ENCODE assay signal across 15 cellular contexts in the genomic region with DNA sequence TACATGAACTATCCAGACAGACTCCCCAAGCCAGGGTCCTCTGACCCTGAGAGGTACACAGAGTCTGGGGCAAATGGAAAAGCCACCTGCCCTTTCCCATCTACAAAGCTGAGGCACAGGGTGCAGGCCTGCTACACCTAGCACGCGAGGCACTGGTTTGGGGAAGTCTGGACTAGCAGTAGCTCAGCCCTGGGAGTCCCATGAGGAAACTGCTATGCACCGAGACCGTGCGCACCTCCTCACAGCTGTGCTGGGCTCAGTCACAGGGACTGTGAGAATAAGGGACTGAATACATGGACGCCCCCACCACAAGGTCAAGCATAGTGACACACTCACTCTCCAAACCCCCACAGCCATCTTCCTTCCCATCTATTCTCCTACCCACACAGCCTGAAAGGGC. TPM values are rescaled to one million over a fixed set of nuclear protein-coding genes. Genes with fewer than 3 reads are reported as not detected.
DNase-seq lines count a peak whose midpoint lies in the region; ATAC-seq and TF ChIP-seq lines count a peak whose summit lies in the region.
"Had no signal": no experiment of that assay in that cellular context is flagged by ENCODE, and none has a peak within 500 bp of the region (broad histone marks: within the 10 kb centered on the region; RNA-seq: fewer than 3 reads in every experiment).

No MANE protein-coding gene starts in this region.

- H3K27ac Mint-ChIP-seq in GM23338 (peak overlapping the region; percentile 9; the same call in 1 of the 2 replicates), neural crest cell (ENCODE audit: unreplicated experiment) (peak overlapping the region; percentile 63), immature natural killer cell (no peak overlapping the region)
- H3K27ac Mint-ChIP-seq: activated T-helper 1 cell treated with anti-CD3 and anti-CD28 coated beads, Interleukin-12 subunit alpha, Interleukin-12 subunit beta, Interleukin-2, Interleukin-4 antibody, amounts not matched to agents 30 ng/mL and 10 ng/mL and 1 ng/mL, durations not matched to agents 14 hours and 24 hours and 36 hours had no signal

- H3K9me3 ChIP-seq in SK-N-SH: no peaks in the 10 kb centered on the region
- H3K9me3 ChIP-seq: adrenal gland had no signal

- H3K4me3 Mint-ChIP-seq in GM23338 (no peak overlapping the region), neural crest cell (no peak overlapping the region), immature natural killer cell (no peak overlapping the region)
- H3K4me3 Mint-ChIP-seq: activated T-helper 1 cell treated with anti-CD3 and anti-CD28 coated beads, Interleukin-12 subunit alpha, Interleukin-12 subunit beta, Interleukin-2, Interleukin-4 antibody, amounts not matched to agents 30 ng/mL and 10 ng/mL and 1 ng/mL, durations not matched to agents 14 hours and 24 hours and 36 hours had no signal

- H3F3A ChIP-seq in GM23338 (replicated peaks; ENCODE audit: low read depth) (no peaks in the 10 kb centered on the region), SK-N-SH (replicated peaks; ENCODE audit: insufficient read depth) (no peaks in the 10 kb centered on the region)

- no peaks in the 10 kb centered on the region for H3K27me3 ChIP-seq in GM23338 (ENCODE audit: insufficient read depth)
- H3K27me3 ChIP-seq in SK-N-SH (ENCODE audit: insufficient read depth): no peaks in the 10 kb centered on the region; the same call in 1 of the 2 replicates
- H3K27me3 ChIP-seq: adrenal gland had no signal

- H3K4me1 ChIP-seq in GM23338 (ENCODE audit: insufficient read depth): 0 out of 2 replicates have a peak, but pooled peaks cover 5% of the 10 kb centered on the region
- H3K4me1 ChIP-seq in SK-N-SH (ENCODE audit: control insufficient read depth in 1 of 2, insufficient read depth in 2 of 2, low read depth in 1 of 2, low read length in 1 of 2): no peaks in the 10 kb centered on the region
- H3K4me1 ChIP-seq: adrenal gland had no signal

- H3K79me2 ChIP-seq in GM23338 (replicated peaks; ENCODE audit: insufficient read depth): no peaks in the 10 kb centered on the region
- no peaks in the 10 kb centered on the region for H3K79me2 ChIP-seq in SK-N-SH (ENCODE audit: insufficient read depth)

- TF ChIP-seq CTCF in GM23338 (conservative IDR thresholded peaks at IDR 0.05; ENCODE audit: low read depth in 2 of 2) (no peak), NB4 (IDR thresholded peaks at IDR 0.05; ENCODE audit: low read depth, low read length) (no peak), neural crest cell (conservative IDR thresholded peaks at IDR 0.05) (no peak), SK-N-SH (IDR thresholded peaks at IDR 0.05) (no peak)

- CTCF ChIA-PET in SK-N-SH (lab: Yijun Ruan, JAX): interaction anchor here (2.7 kb wide), 1 partner anchor 20 kb away, joined by 10 read pairs; no protein-coding TSS in a partner anchor

- H4K20me1 ChIP-seq in GM23338 (replicated peaks; ENCODE audit: insufficient read depth) (no peaks in the 10 kb centered on the region), SK-N-SH (ENCODE audit: insufficient read depth) (no peaks in the 10 kb centered on the region)

- no peak for TF ChIP-seq EP300 in SK-N-SH (IDR thresholded peaks at IDR 0.05; ENCODE audit: borderline replicate concordance in 1 of 2, low read depth in 1 of 2, low read length in 1 of 2)

- H3K4me2 ChIP-seq in GM23338 (no peak overlapping the region), SK-N-SH (no peak overlapping the region)

- H3K9me3 Mint-ChIP-seq in GM23338 (no peaks in the 10 kb centered on the region), neural crest cell (no peaks in the 10 kb centered on the region), immature natural killer cell (no peaks in the 10 kb centered on the region)
- H3K9me3 Mint-ChIP-seq: activated T-helper 1 cell treated with anti-CD3 and anti-CD28 coated beads, Interleukin-12 subunit alpha, Interleukin-12 subunit beta, Interleukin-2, Interleukin-4 antibody, amounts not matched to agents 30 ng/mL and 10 ng/mL and 1 ng/mL, durations not matched to agents 14 hours and 24 hours and 36 hours had no signal

- POLR2A ChIA-PET in SK-N-SH (lab: Yijun Ruan, JAX): no interaction called here

- H3K27ac ChIP-seq in GM23338 (ENCODE audit: low read depth): no peak overlapping the region
- no peak overlapping the region for H3K27ac ChIP-seq in SK-N-SH (ENCODE audit: low read depth in 2 of 2, low read length in 1 of 2)
- H3K27ac ChIP-seq: adrenal gland had no signal

- no peaks in the 10 kb centered on the region for H3K36me3 Mint-ChIP-seq in GM23338 (ENCODE audit: low read depth)
- no peaks in the 10 kb centered on the region for H3K36me3 Mint-ChIP-seq in neural crest cell (ENCODE audit: low read depth)
- H3K36me3 Mint-ChIP-seq in immature natural killer cell: no peaks in the 10 kb centered on the region

- peaks cover 9% of the 10 kb centered on the region for H3K27me3 Mint-ChIP-seq in GM23338 (ENCODE audit: insufficient read depth, low read depth, poor library complexity)
- H3K27me3 Mint-ChIP-seq in neural crest cell (ENCODE audit: low read depth): no peaks in the 10 kb centered on the region
- peaks cover 0 to 6% (median 2%) of the 10 kb centered on the region in 3 donors for H3K27me3 Mint-ChIP-seq in immature natural killer cell (ENCODE audit: low read depth in 3 of 3)

- H2AFZ ChIP-seq in GM23338 (no peak overlapping the region), SK-N-SH (ENCODE audit: low read depth) (no peak overlapping the region)

- WGBS in SK-N-SH (ENCODE audit: low lambda C conversion rate): 64% methylated on average over 6 of the region's 6 CpGs

- H3K9me2 ChIP-seq in GM23338 (ENCODE audit: insufficient read depth): no peaks in the 10 kb centered on the region
- no peaks in the 10 kb centered on the region for H3K9me2 ChIP-seq in SK-N-SH

- H3K4me3 ChIP-seq in GM23338: no peak overlapping the region
- H3K4me3 ChIP-seq in NB4 (ENCODE audit: low read depth, low read length): no peak overlapping the region
- no peak overlapping the region for H3K4me3 ChIP-seq in SK-N-SH (ENCODE audit: low read depth in 2 of 2, low read length in 1 of 2)
- H3K4me3 ChIP-seq: adrenal gland had no signal

- H3K36me3 ChIP-seq in GM23338 (ENCODE audit: insufficient read depth) (no peaks in the 10 kb centered on the region), SK-N-SH (replicated peaks in 1 of 2; ENCODE audit: control insufficient read depth in 1 of 2, insufficient read depth in 2 of 2, low read length in 1 of 2) (no peaks in the 10 kb centered on the region)
- H3K36me3 ChIP-seq: adrenal gland had no signal

- no peak overlapping the region for H3K9ac ChIP-seq in SK-N-SH

- no peak for DNase-seq in GM23338 (ENCODE audit: low spot score)
- DNase-seq in NB4 (ENCODE audit: low read depth): peak; percentile 64
- no peak for DNase-seq in neural crest cell (ENCODE audit: low read depth, low spot score)
- no peak for DNase-seq in immature natural killer cell
- no peak for DNase-seq in SK-N-SH
- no peak for DNase-seq in NK-92 treated with Interleukin-12 subunit alpha and Interleukin-12 subunit beta, amount 100 ng/mL, for 24 hours (lab: John Stamatoyannopoulos, UW)
- DNase-seq: activated CD4-positive, alpha-beta T cell treated with anti-CD3 and anti-CD28 coated beads for 4 hours; adrenal gland; mesendoderm; NCI-H526; occipital lobe had no signal

- no peak for TF ChIP-seq RAD21 in SK-N-SH (IDR thresholded peaks at IDR 0.05; ENCODE audit: low read length)

- no peak for TF ChIP-seq POLR2A in NB4 (IDR thresholded peaks at IDR 0.05; ENCODE audit: extremely low read depth, insufficient read length)

- H3K4me1 Mint-ChIP-seq in GM23338: peaks cover 10% of the 10 kb centered on the region
- peaks cover 6% of the 10 kb centered on the region for H3K4me1 Mint-ChIP-seq in neural crest cell
- H3K4me1 Mint-ChIP-seq in immature natural killer cell: no peaks in the 10 kb centered on the region

- ATAC-seq in GM18868 (IDR thresholded peaks at IDR 0.05; ENCODE audit: unreplicated experiment): peak; percentile 72
- ATAC-seq in GM23338: no peak
- no peak for ATAC-seq in GM18861 (IDR thresholded peaks at IDR 0.05; ENCODE audit: unreplicated experiment)

TF ChIP-seq in GM23338, 12 proteins besides CTCF, POLR2A, EP300 and RAD21:
- TF ChIP-seq ZNF331 (CRISPR knock-in tag; IDR thresholded peaks at IDR 0.05; ENCODE audit: low read depth) (no peak), POLR2AphosphoS5 (IDR thresholded peaks at IDR 0.05; ENCODE audit: low read depth) (no peak), STAT1 (IDR thresholded peaks at IDR 0.05; ENCODE audit: unreplicated experiment) (no peak), EZH2 (IDR thresholded peaks at IDR 0.05; ENCODE audit: low read depth, unreplicated experiment) (no peak)

TF ChIP-seq in SK-N-SH, 30 proteins besides CTCF, POLR2A, EP300 and RAD21:
- no peak for TF ChIP-seq FOSL2 (IDR thresholded peaks at IDR 0.05; ENCODE audit: borderline replicate concordance, low read depth)

RNA-seq across cellular contexts. Expression of a gene that starts 8.2 kb away (rescaled TPM):
- 6.5 and 8.0 TPM in 2 replicates for total RNA-seq in GM23338 (2014; rRNA removed; shearing (Covaris generic))
- polyA plus RNA-seq in GM23338 (2016; fragmentation: Nextera tagmentation; extraction: Ambion mirVana): 0.97 and 1.3 TPM in 2 replicates
- total RNA-seq in neural crest cell: 0.11 TPM in 1 of 2 replicates, not detected in the other
- polyA plus RNA-seq in immature natural killer cell: not detected
- polyA plus RNA-seq in SK-N-SH (2012; rRNA removed): 0.03 and 0.05 TPM in 2 replicates
- 0.07 and 0.24 TPM in 2 replicates for polyA plus RNA-seq in SK-N-SH (2012; cell fraction: cytosol; rRNA removed)
- polyA plus RNA-seq in SK-N-SH (2012; cell fraction: nucleus; rRNA removed): 0.07 TPM in 2 replicates
- total RNA-seq: activated T-helper 1 cell treated with anti-CD3 and anti-CD28 coated beads, Interleukin-12 subunit alpha, Interleukin-12 subunit beta, Interleukin-2, Interleukin-4 antibody, amounts not matched to agents 30 ng/mL and 10 ng/mL and 1 ng/mL, durations not matched to agents 14 hours and 24 hours and 36 hours; occipital lobe; T-helper 1 cell treated with Interleukin-12 subunit alpha and Interleukin-12 subunit beta and Interleukin-4 antibody, amounts not matched to agents 30 ng/mL and 1 ng/mL, for 36 hours had no signal

Comparison
In these comparisons a context has a peak if more than half of its experiments do, and no peak if none do; other contexts are left out.
1. H3K27ac Mint-ChIP-seq: peak in GM23338 (single experiment) and neural crest cell (single experiment); none in immature natural killer cell (0 of 6).